Comparison of ENCODE assay signal across 20 cellular contexts in genomic region chr14:24700511-24700910, GRCh38.
"Had no signal": no experiment of that assay in that cellular context is flagged by ENCODE, and none has a peak within 500 bp of the region (broad histone marks: within the 10 kb centered on the region; RNA-seq: fewer than 3 reads in every experiment).

No MANE protein-coding gene starts in this region.

- H3K27me3 Mint-ChIP-seq: activated CD8-positive, alpha-beta T cell treated with anti-CD3 and anti-CD28 coated beads for 36 hours; central memory CD8-positive, alpha-beta T cell had no signal

- ATAC-seq: left lung; stimulated activated naive CD8-positive, alpha-beta T cell treated with anti-CD3 and anti-CD28 coated beads, Interleukin-15, Interleukin-2, amounts not matched to agents 100 U/mL and 50 U/mL, for 24 hours had no signal

- H3K9me3 Mint-ChIP-seq: activated CD8-positive, alpha-beta T cell treated with anti-CD3 and anti-CD28 coated beads for 36 hours; activated T-helper 2 cell treated with anti-CD3 and anti-CD28 coated beads, Interferon-gamma antibody, Interleukin-2, Interleukin-4, amounts not matched to agents 10 μg/mL and 5 μg/mL and 100 μg/mL, durations not matched to agents 14 hours and 24 hours and 36 hours; central memory CD8-positive, alpha-beta T cell; neural progenitor cell; WTC11 had no signal

- DNase-seq: activated CD4-positive, alpha-beta T cell treated with anti-CD3 and anti-CD28 coated beads for 4 hours; activated CD8-positive, alpha-beta T cell treated with anti-CD3 and anti-CD28 coated beads for 36 hours; activated naive CD4-positive, alpha-beta T cell treated with Interleukin-2 at 50 U/mL for 16 hours; activated T-cell treated with anti-CD3 and anti-CD28 coated beads, Interleukin-2, amount 50 U/mL, for 1 hour; cortex of kidney; erythroblast; foreskin melanocyte; glutamatergic neuron; hypothalamus; left lung; stimulated activated CD4-positive, alpha-beta T cell treated with anti-CD3 and anti-CD28 coated beads, Interleukin-12 subunit alpha, Interleukin-12 subunit beta, amount 100 ng/mL, for 4 hours; stimulated activated CD4-positive, alpha-beta T cell treated with anti-CD3 and anti-CD28 coated beads, Interleukin-1b, Interleukin-23, amount 100 ng/mL, for 48 hours; stimulated activated CD8-positive, alpha-beta memory T cell treated with anti-CD3 and anti-CD28 coated beads, Interleukin-4, amount 100 ng/mL, for 48 hours; stimulated activated naive CD8-positive, alpha-beta T cell treated with anti-CD3 and anti-CD28 coated beads, Interleukin-15, Interleukin-2, amounts not matched to agents 100 U/mL and 50 U/mL, for 24 hours; substantia nigra; tibial artery had no signal

- H3K27ac Mint-ChIP-seq: activated CD8-positive, alpha-beta T cell treated with anti-CD3 and anti-CD28 coated beads for 36 hours; activated T-helper 2 cell treated with anti-CD3 and anti-CD28 coated beads, Interferon-gamma antibody, Interleukin-2, Interleukin-4, amounts not matched to agents 10 μg/mL and 5 μg/mL and 100 μg/mL, durations not matched to agents 14 hours and 24 hours and 36 hours; neural progenitor cell; WTC11 had no signal

- H3K36me3 Mint-ChIP-seq: neural progenitor cell, WTC11 had no signal

- H3K4me1 Mint-ChIP-seq: neural progenitor cell, WTC11 had no signal

- H3K4me3 Mint-ChIP-seq: activated CD8-positive, alpha-beta T cell treated with anti-CD3 and anti-CD28 coated beads for 36 hours; central memory CD8-positive, alpha-beta T cell; neural progenitor cell; WTC11 had no signal
